Comparison of ENCODE assay signal across 8 cellular contexts in the genomic region with DNA sequence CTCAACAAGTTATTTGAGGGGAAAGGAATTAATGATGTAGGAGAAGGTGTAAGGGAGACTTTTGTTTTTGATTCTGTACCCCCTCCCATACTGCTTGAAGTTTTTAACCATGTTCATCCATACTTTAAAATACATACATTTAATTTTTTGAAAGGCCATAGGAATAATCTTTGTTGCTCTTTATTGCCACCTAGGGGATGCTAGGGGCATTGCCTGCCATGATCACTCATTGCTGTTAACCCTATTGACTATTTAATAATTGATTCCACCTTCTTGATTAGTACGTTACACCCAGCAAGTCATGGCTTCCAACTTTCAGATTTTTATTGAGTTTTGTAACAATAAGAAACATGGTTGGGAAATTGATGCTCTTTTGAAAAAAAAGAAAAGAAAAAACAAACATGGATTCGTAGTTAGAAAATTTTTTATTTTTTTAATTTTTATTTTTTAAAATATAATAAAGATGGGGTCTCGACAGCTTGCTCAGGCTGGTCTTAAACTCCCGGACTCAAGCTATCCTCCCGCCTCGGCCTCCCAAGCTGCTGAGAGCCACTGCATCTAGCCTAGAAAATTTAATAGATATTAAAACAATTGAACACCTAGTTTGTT. TPM values are rescaled to one million over a fixed set of nuclear protein-coding genes. Genes with fewer than 3 reads are reported as not detected.
DNase-seq lines count a peak whose midpoint lies in the region; ATAC-seq, FAIRE-seq and TF ChIP-seq lines count a peak whose summit lies in the region.

No MANE protein-coding gene starts in this region.

- peaks cover 18% of the 10 kb centered on the region for H3K27me3 Mint-ChIP-seq in H9 (ENCODE audit: low read depth)
- H3K27me3 Mint-ChIP-seq in activated naive CD8-positive, alpha-beta T cell treated with anti-CD3 and anti-CD28 coated beads, Interleukin-2, amount 50 U/mL, for 24 hours, result no peaks in the 10 kb centered on the region
- H3K27me3 Mint-ChIP-seq in stimulated activated naive CD8-positive, alpha-beta T cell treated with anti-CD3 and anti-CD28 coated beads, Interleukin-15, amount 100 ng/mL, for 72 hours, result no peaks in the 10 kb centered on the region

- no peak for ATAC-seq in activated naive CD8-positive, alpha-beta T cell treated with anti-CD3 and anti-CD28 coated beads, Interleukin-2, amount 50 U/mL, for 24 hours
- peak; percentile 55 for ATAC-seq in stimulated activated naive CD8-positive, alpha-beta T cell treated with anti-CD3 and anti-CD28 coated beads, Interleukin-15, amount 100 ng/mL, for 72 hours
- ATAC-seq in HG03460 (IDR thresholded peaks at IDR 0.05; ENCODE audit: unreplicated experiment), result no peak

- H3K23ac ChIP-seq in H9 (ENCODE audit: insufficient read length, low read depth, low read length), result no peak overlapping the region

- H2AFZ ChIP-seq in H9 (ENCODE audit: low read length), result no peak overlapping the region

- H3K18ac ChIP-seq in H9 (ENCODE audit: insufficient read length, low read depth, low read length), result no peak overlapping the region

- TF ChIP-seq CTCF in H9 (conservative IDR thresholded peaks at IDR 0.05), result peak; percentile 90

- no peak overlapping the region for H3K27ac ChIP-seq in H9 (ENCODE audit: insufficient read length, low read depth, low read length)

- no peak overlapping the region for H2BK20ac ChIP-seq in H9 (ENCODE audit: low read depth, low read length, poor library complexity, severe bottlenecking)

- DNase-seq in Daoy (ENCODE audit: low read depth) (peak; percentile 21), H9 (no peak), NOMO-1 (lab: John Stamatoyannopoulos, UW; ENCODE audit: unreplicated experiment in 2 of 2) (peak; percentile 19 to 28), NCI-H1436 treated with DMSO at 0.1 percent for 48 hours (lab: John Stamatoyannopoulos, UW) (no peak)
- peak; percentile 50 for DNase-seq in activated naive CD8-positive, alpha-beta T cell treated with anti-CD3 and anti-CD28 coated beads, Interleukin-2, amount 50 U/mL, for 24 hours
- DNase-seq in stimulated activated naive CD8-positive, alpha-beta T cell treated with anti-CD3 and anti-CD28 coated beads, Interleukin-15, amount 100 ng/mL, for 72 hours, result peak; percentile 40 to 43

- 100% methylated on average over 1 of the region's 6 CpGs for WGBS in H9 (ENCODE audit: extremely low coverage, insufficient read length, low lambda C conversion rate)

- H4K5ac ChIP-seq in H9 (ENCODE audit: insufficient read length, low read depth, low read length), result no peak overlapping the region

- H2BK12ac ChIP-seq in H9 (ENCODE audit: insufficient read length, low read depth, low read length), result no peak overlapping the region

- H3K56ac ChIP-seq in H9 (ENCODE audit: insufficient read length, low read depth, low read length), result no peak overlapping the region

- H4K91ac ChIP-seq in H9 (ENCODE audit: insufficient read length, low read depth, low read length), result no peak overlapping the region

- no peak overlapping the region for H4K8ac ChIP-seq in H9 (replicated peaks; ENCODE audit: insufficient read length, low read depth, low read length)

- H3K79me2 ChIP-seq in H9 (ENCODE audit: insufficient read depth, low read length), result no peaks in the 10 kb centered on the region

- no peak overlapping the region for H3K4me2 ChIP-seq in H9 (ENCODE audit: insufficient read depth, insufficient read length, low read length)

- H2BK5ac ChIP-seq in H9 (ENCODE audit: insufficient read length, low read length), result no peak overlapping the region

- no peak overlapping the region for H3K4ac ChIP-seq in H9 (ENCODE audit: low read depth, low read length)

- H3K27ac Mint-ChIP-seq in H9, result no peak overlapping the region
- H3K27ac Mint-ChIP-seq in activated naive CD8-positive, alpha-beta T cell treated with anti-CD3 and anti-CD28 coated beads, Interleukin-2, amount 50 U/mL, for 24 hours, result no peak overlapping the region
- no peak overlapping the region for H3K27ac Mint-ChIP-seq in stimulated activated naive CD8-positive, alpha-beta T cell treated with anti-CD3 and anti-CD28 coated beads, Interleukin-15, amount 100 ng/mL, for 72 hours

- no peak overlapping the region for H3K14ac ChIP-seq in H9 (ENCODE audit: insufficient read depth, low read length)

- H3K23me2 ChIP-seq in H9 (ENCODE audit: insufficient read length, low read depth, low read length, poor library complexity, severe bottlenecking), result no peaks in the 10 kb centered on the region

- no peaks in the 10 kb centered on the region for H3K9me3 ChIP-seq in H9 (ENCODE audit: control insufficient read depth, low read depth, low read length)

- FAIRE-seq in islet of Langerhans (lab: Jason Lieb, UNC), result peak; percentile 74

- no peak overlapping the region for H3T11ph ChIP-seq in H9 (ENCODE audit: low read length)

- no peak overlapping the region for H2BK120ac ChIP-seq in H9 (ENCODE audit: low read depth, low read length, poor library complexity, severe bottlenecking)

- no peak overlapping the region for H3K9ac ChIP-seq in H9 (ENCODE audit: extremely low read depth, insufficient read length, low read length)

- no peak overlapping the region for H2AK5ac ChIP-seq in H9 (ENCODE audit: insufficient read length, low read length)

- no peaks in the 10 kb centered on the region for H3K4me1 ChIP-seq in H9 (ENCODE audit: insufficient read depth, low read length)

- H2BK15ac ChIP-seq in H9 (ENCODE audit: low read depth, low read length), result no peak overlapping the region

- H3K4me1 Mint-ChIP-seq in H9, result no peaks in the 10 kb centered on the region
- peaks cover 3% of the 10 kb centered on the region for H3K4me1 Mint-ChIP-seq in activated naive CD8-positive, alpha-beta T cell treated with anti-CD3 and anti-CD28 coated beads, Interleukin-2, amount 50 U/mL, for 24 hours
- H3K4me1 Mint-ChIP-seq in stimulated activated naive CD8-positive, alpha-beta T cell treated with anti-CD3 and anti-CD28 coated beads, Interleukin-15, amount 100 ng/mL, for 72 hours, result peaks cover 7% of the 10 kb centered on the region

- no peaks in the 10 kb centered on the region for H3K79me1 ChIP-seq in H9 (ENCODE audit: insufficient read depth, low read depth, low read length, poor library complexity, severe bottlenecking)

- H4K20me1 ChIP-seq in H9 (ENCODE audit: control insufficient read depth, insufficient read depth, insufficient read length), result no peaks in the 10 kb centered on the region

- H3K9me3 Mint-ChIP-seq in H9, result peaks cover 1 to 2% of the 10 kb centered on the region in 2 experiments; a peak in 4 of 5 replicates
- H3K9me3 Mint-ChIP-seq in activated naive CD8-positive, alpha-beta T cell treated with anti-CD3 and anti-CD28 coated beads, Interleukin-2, amount 50 U/mL, for 24 hours, result no peaks in the 10 kb centered on the region
- peaks cover 0 to 7% of the 10 kb centered on the region in 2 donors for H3K9me3 Mint-ChIP-seq in stimulated activated naive CD8-positive, alpha-beta T cell treated with anti-CD3 and anti-CD28 coated beads, Interleukin-15, amount 100 ng/mL, for 72 hours

- no peaks in the 10 kb centered on the region; a peak in 1 of 7 replicates for H3K36me3 Mint-ChIP-seq in H9 (ENCODE audit: insufficient read depth in 1 of 3, low read depth in 3 of 3)
- no peaks in the 10 kb centered on the region for H3K36me3 Mint-ChIP-seq in activated naive CD8-positive, alpha-beta T cell treated with anti-CD3 and anti-CD28 coated beads, Interleukin-2, amount 50 U/mL, for 24 hours (ENCODE audit: low read depth)

- no peaks in the 10 kb centered on the region for H3K27me3 ChIP-seq in H9 (ENCODE audit: insufficient read depth, low read length)

- H3K4me3 Mint-ChIP-seq in H9, result no peak overlapping the region
- H3K4me3 Mint-ChIP-seq in activated naive CD8-positive, alpha-beta T cell treated with anti-CD3 and anti-CD28 coated beads, Interleukin-2, amount 50 U/mL, for 24 hours, result no peak overlapping the region
- no peak overlapping the region for H3K4me3 Mint-ChIP-seq in stimulated activated naive CD8-positive, alpha-beta T cell treated with anti-CD3 and anti-CD28 coated beads, Interleukin-15, amount 100 ng/mL, for 72 hours

RNA-seq across cellular contexts. Expression of a gene that starts 8.5 kb away (rescaled TPM):
- 17.4 and 39.4 TPM in 2 replicates for total RNA-seq in Daoy (2014; rRNA removed; shearing (Covaris generic))
- total RNA-seq in H9 (2021), result 42.2 and 44.2 TPM in 2 replicates

Comparison
In these comparisons a context has a peak if more than half of its experiments do, and no peak if none do; other contexts are left out.
1. DNase-seq: peak in Daoy (single experiment), NOMO-1 (2 of 2), activated naive CD8-positive, alpha-beta T cell treated with anti-CD3 and anti-CD28 coated beads, Interleukin-2, amount 50 U/mL, for 24 hours (single experiment) and stimulated activated naive CD8-positive, alpha-beta T cell treated with anti-CD3 and anti-CD28 coated beads, Interleukin-15, amount 100 ng/mL, for 72 hours (2 of 2); none in H9 (single experiment) and NCI-H1436 treated with DMSO at 0.1 percent for 48 hours (single experiment).